ENCODE assay signal across 18 cellular contexts in genomic region chr12:11711675-11712327, GRCh38.
DNase-seq lines count a peak whose midpoint lies in the region; ATAC-seq and TF ChIP-seq lines count a peak whose summit lies in the region.
"Had no signal": no experiment of that assay in that cellular context is flagged by ENCODE, and none has a peak within 500 bp of the region (broad histone marks: within the 10 kb centered on the region; RNA-seq: fewer than 3 reads in every experiment).

No MANE protein-coding gene starts in this region.

- H3K36me3 ChIP-seq in adipocyte (ENCODE audit: control insufficient read depth, insufficient read depth, low read length, severe bottlenecking): no peaks in the 10 kb centered on the region
- H3K36me3 ChIP-seq in CD8-positive, alpha-beta T cell (ENCODE audit: insufficient read depth, low read length): no peaks in the 10 kb centered on the region

- TF ChIP-seq CTCF in fibroblast of villous mesenchyme (IDR thresholded peaks at IDR 0.05; ENCODE audit: insufficient read depth, low read depth, low read length): no peak
- TF ChIP-seq CTCF in GM13977 (IDR thresholded peaks at IDR 0.05; ENCODE audit: extremely low read depth, insufficient read depth, missing control alignments): no peak
- no peak for TF ChIP-seq CTCF in CD8-positive, alpha-beta T cell (IDR thresholded peaks at IDR 0.05)

- H3K4me3 ChIP-seq in adipocyte (ENCODE audit: low read length) (peak overlapping the region; percentile 68), fibroblast of villous mesenchyme (ENCODE audit: low read depth, low read length) (no peak overlapping the region), skin epidermis (no peak overlapping the region)
- no peak overlapping the region for H3K4me3 ChIP-seq in CD8-positive, alpha-beta T cell (ENCODE audit: low read depth, low read length)

- H3K9me3 Mint-ChIP-seq in CD8-positive, alpha-beta T cell: no peaks in the 10 kb centered on the region
- H3K9me3 Mint-ChIP-seq: activated B cell treated with CpG ODN at 0.5 μM for 24 hours had no signal

- no peak overlapping the region for H3K4me3 Mint-ChIP-seq in CD8-positive, alpha-beta T cell
- H3K4me3 Mint-ChIP-seq: activated B cell treated with CpG ODN at 0.5 μM for 24 hours had no signal

- peak overlapping the region in 11 of 21 experiments; percentile 4 to 71 (median 20) for H3K27ac ChIP-seq in skin epidermis
- H3K27ac ChIP-seq in CD8-positive, alpha-beta T cell (ENCODE audit: low read depth, low read length): no peak overlapping the region
- H3K27ac ChIP-seq: C4-2B had no signal

- intact Hi-C loops in CD8-positive, alpha-beta T cell (cut with DNase I, micrococcal nuclease): no loop called here

- CTCF ChIA-PET in CD8-positive, alpha-beta T cell (lab: Charles Lee): no interaction called here

- H3K27ac Mint-ChIP-seq in CD8-positive, alpha-beta T cell: no peak overlapping the region
- H3K27ac Mint-ChIP-seq: activated B cell treated with CpG ODN at 0.5 μM for 24 hours had no signal

- no peaks in the 10 kb centered on the region for H3K27me3 Mint-ChIP-seq in CD8-positive, alpha-beta T cell (ENCODE audit: low read depth)
- H3K27me3 Mint-ChIP-seq: activated B cell treated with CpG ODN at 0.5 μM for 24 hours, progenitor cell of endocrine pancreas had no signal

- H3K36me3 Mint-ChIP-seq in CD8-positive, alpha-beta T cell: peaks cover 13% of the 10 kb centered on the region

- in situ Hi-C loops in GM13977 (cut with MboI; ENCODE audit: low pct_unique_long_range_greater_than_20kb, low sequenced_read_pairs, unreplicated experiment): no loop called here

- peaks cover 47% of the 10 kb centered on the region for H3K4me1 ChIP-seq in adipocyte (ENCODE audit: control insufficient read depth, insufficient read depth, low read length)
- H3K4me1 ChIP-seq in CD8-positive, alpha-beta T cell (ENCODE audit: insufficient read depth, low read length): no peaks in the 10 kb centered on the region

- POLR2A ChIA-PET in CD8-positive, alpha-beta T cell (lab: Charles Lee): no interaction called here

- H3K9ac ChIP-seq in adipocyte (ENCODE audit: low read length): peak overlapping the region; percentile 73

- no peaks in the 10 kb centered on the region for H3K27me3 ChIP-seq in adipocyte (replicated peaks; ENCODE audit: control insufficient read depth, insufficient read depth, low read length)
- H3K27me3 ChIP-seq in CD8-positive, alpha-beta T cell (ENCODE audit: insufficient read depth, low read length): no peaks in the 10 kb centered on the region

- peaks cover 2% of the 10 kb centered on the region for H3K4me1 Mint-ChIP-seq in CD8-positive, alpha-beta T cell (ENCODE audit: low read depth)

- peak; percentile 15 for DNase-seq in EL
- peak; percentile 81 for DNase-seq in adipocyte (ENCODE audit: low read depth)
- DNase-seq in fibroblast of villous mesenchyme (ENCODE audit: low read depth): peak; percentile 74
- no peak for DNase-seq in GM13977 (ENCODE audit: low spot score)
- DNase-seq in activated effector memory CD4-positive, alpha-beta T cell treated with anti-CD3 and anti-CD28 coated beads, Interleukin-2, amount 50 U/mL, for 16 hours: no peak
- DNase-seq in CD8-positive, alpha-beta T cell: no peak
- DNase-seq: activated B cell treated with CpG ODN at 0.5 μM for 24 hours; activated T-cell treated with anti-CD3 and anti-CD28 coated beads for 4 hours; amniotic stem cell; NCI-H1417 treated with DMSO at 0.1 percent for 48 hours; NCI-H524; stimulated activated CD4-positive, alpha-beta T cell treated with anti-CD3 and anti-CD28 coated beads, Interleukin-2, amount 100 ng/mL, for 24 hours; stimulated activated CD8-positive, alpha-beta memory T cell treated with anti-CD3 and anti-CD28 coated beads, Interleukin-4, amount 100 ng/mL, for 48 hours had no signal

- H3K9me3 ChIP-seq in adipocyte (ENCODE audit: control insufficient read depth, low read length): no peaks in the 10 kb centered on the region
- H3K9me3 ChIP-seq in CD8-positive, alpha-beta T cell (ENCODE audit: low read length): no peaks in the 10 kb centered on the region

- no peak for ATAC-seq in HG02610 (IDR thresholded peaks at IDR 0.05; ENCODE audit: unreplicated experiment)
- no peak for ATAC-seq in CD8-positive, alpha-beta T cell
- ATAC-seq: Panc1 had no signal

Comparison
In these comparisons a context has a peak if more than half of its experiments do, and no peak if none do; other contexts are left out.
1. DNase-seq: peak in EL (single experiment), adipocyte (single experiment) and fibroblast of villous mesenchyme (single experiment); none in GM13977 (single experiment), activated effector memory CD4-positive, alpha-beta T cell treated with anti-CD3 and anti-CD28 coated beads, Interleukin-2, amount 50 U/mL, for 16 hours (single experiment) and CD8-positive, alpha-beta T cell (0 of 7).